In genomic region chr17:78329263-78330059, GRCh38 we compare ENCODE assay signal across 8 cellular contexts. TPM values are rescaled to one million over a fixed set of nuclear protein-coding genes. Genes with fewer than 3 reads are reported as not detected.
DNase-seq lines count a peak whose midpoint lies in the region; ATAC-seq and TF ChIP-seq lines count a peak whose summit lies in the region.

No MANE protein-coding gene starts in this region.

- H3K27ac ChIP-seq in BLaER1 treated with 17β-estradiol and CSF1 and Interleukin-3, amounts not matched to agents 10 nM and 100 nM = peak overlapping the region in 9 of 11 experiments; percentile 32 to 78 (median 59); a peak in 17 of 22 replicates
- H3K27ac ChIP-seq in mesendoderm (ENCODE audit: low read depth, low read length) = no peak overlapping the region

- no peak overlapping the region for H2BK5ac ChIP-seq in mesendoderm (ENCODE audit: low read length)

- DNase-seq in HT-29 (ENCODE audit: low spot score) (peak; percentile 22), mesendoderm (no peak), NCI-H1694 treated with DMSO at 0.1 percent for 48 hours (lab: John Stamatoyannopoulos, UW) (no peak), LoVo (ENCODE audit: low spot score) (no peak), GM10248 (ENCODE audit: extremely low spot score) (no peak), medulla oblongata (ENCODE audit: extremely low spot score) (no peak)
- no peak for DNase-seq in activated naive CD4-positive, alpha-beta T cell treated with anti-CD3 and anti-CD28 coated beads, Interleukin-2, amount 50 U/mL, for 72 hours (ENCODE audit: low spot score in 2 of 2)

- H3K4ac ChIP-seq in mesendoderm (ENCODE audit: low read depth, low read length) = no peak overlapping the region

- no peak overlapping the region for H2BK15ac ChIP-seq in mesendoderm (replicated peaks; ENCODE audit: low read depth)

- ATAC-seq in activated naive CD4-positive, alpha-beta T cell treated with anti-CD3 and anti-CD28 coated beads, Interleukin-2, amount 50 U/mL, for 72 hours = peak in 1 of 2 donors; percentile 64

- no peaks in the 10 kb centered on the region for H3K9me3 ChIP-seq in BLaER1 treated with 17β-estradiol and CSF1 and Interleukin-3, amounts not matched to agents 10 nM and 100 nM (replicated peaks in 1 of 11)

- H4K5ac ChIP-seq in mesendoderm (ENCODE audit: low read length) = no peak overlapping the region

- no peaks in the 10 kb centered on the region for H3K36me3 Mint-ChIP-seq in activated naive CD4-positive, alpha-beta T cell treated with anti-CD3 and anti-CD28 coated beads, Interleukin-2, amount 50 U/mL, for 72 hours

- WGBS in mesendoderm (ENCODE audit: extremely low coverage, insufficient coverage, low lambda C conversion rate) = no CpG with 5 or more reads among the region's 16 CpGs

- no peak overlapping the region for H3K56ac ChIP-seq in mesendoderm (ENCODE audit: low read length)

- no peak overlapping the region for H4K8ac ChIP-seq in mesendoderm (ENCODE audit: low read depth, low read length)

- H4K20me1 ChIP-seq in BLaER1 treated with 17β-estradiol and CSF1 and Interleukin-3, amounts not matched to agents 10 nM and 100 nM = no peaks in the 10 kb centered on the region

- no peak for TF ChIP-seq CTCF in GM10248 (IDR thresholded peaks at IDR 0.05; ENCODE audit: control extremely low read depth, extremely low read depth, low read depth, missing control alignments)

- no peak overlapping the region for H2AK5ac ChIP-seq in mesendoderm (ENCODE audit: low read length)

- H2BK120ac ChIP-seq in mesendoderm (ENCODE audit: low read depth, low read length) = no peak overlapping the region

- H3K27ac Mint-ChIP-seq in activated naive CD4-positive, alpha-beta T cell treated with anti-CD3 and anti-CD28 coated beads, Interleukin-2, amount 50 U/mL, for 72 hours = peak overlapping the region; percentile 22 to 57

- H3K27me3 ChIP-seq in BLaER1 treated with 17β-estradiol and CSF1 and Interleukin-3, amounts not matched to agents 10 nM and 100 nM = no peaks in the 10 kb centered on the region
- H3K27me3 ChIP-seq in mesendoderm (ENCODE audit: insufficient read depth, low read length, poor library complexity) = no peaks in the 10 kb centered on the region

- peaks cover 40 to 96% (median 73%) of the 10 kb centered on the region in 10 experiments for H3K4me1 ChIP-seq in BLaER1 treated with 17β-estradiol and CSF1 and Interleukin-3, amounts not matched to agents 10 nM and 100 nM
- peaks cover 7% of the 10 kb centered on the region for H3K4me1 ChIP-seq in mesendoderm (ENCODE audit: control insufficient read depth, low read depth, low read length)

- H3K79me2 ChIP-seq in mesendoderm (ENCODE audit: control insufficient read depth, insufficient read depth, low read length) = no peaks in the 10 kb centered on the region

- no peaks in the 10 kb centered on the region for H3K9me3 Mint-ChIP-seq in activated naive CD4-positive, alpha-beta T cell treated with anti-CD3 and anti-CD28 coated beads, Interleukin-2, amount 50 U/mL, for 72 hours

- no peak overlapping the region for H3K18ac ChIP-seq in mesendoderm (ENCODE audit: low read length)

- H3K9ac ChIP-seq in BLaER1 treated with 17β-estradiol and CSF1 and Interleukin-3, amounts not matched to agents 10 nM and 100 nM = peak overlapping the region in 10 of 11 experiments; percentile 7 to 66 (median 44); a peak in 14 of 22 replicates
- no peak overlapping the region for H3K9ac ChIP-seq in mesendoderm (ENCODE audit: low read length)

- peak overlapping the region; percentile 3 for H3K23ac ChIP-seq in mesendoderm (ENCODE audit: low read length)

- H3K36me3 ChIP-seq in BLaER1 treated with 17β-estradiol and CSF1 and Interleukin-3, amounts not matched to agents 10 nM and 100 nM = no peaks in the 10 kb centered on the region
- H3K36me3 ChIP-seq in mesendoderm (ENCODE audit: control insufficient read depth, insufficient read depth, low read length) = no peaks in the 10 kb centered on the region

- CTCF ChIA-PET in GM10248 (lab: Yijun Ruan, JAX) = interaction anchor here (1.0 to 2.3 kb wide), 3 partner anchors 9 to 31 kb away, joined by 3 to 5 read pairs (median 5); partner anchors contain the start of gene SOCS3

- peak overlapping the region; percentile 67 to 96 (median 84) for H3K4me2 ChIP-seq in BLaER1 treated with 17β-estradiol and CSF1 and Interleukin-3, amounts not matched to agents 10 nM and 100 nM
- H3K4me2 ChIP-seq in mesendoderm (ENCODE audit: low read length) = no peak overlapping the region

- H3K4me3 ChIP-seq in BLaER1 treated with 17β-estradiol and CSF1 and Interleukin-3, amounts not matched to agents 10 nM and 100 nM = no peak overlapping the region; a peak in 1 of 20 replicates
- no peak overlapping the region for H3K4me3 ChIP-seq in mesendoderm (ENCODE audit: low read length)

- H3K79me1 ChIP-seq in mesendoderm (ENCODE audit: low read length) = no peaks in the 10 kb centered on the region

- POLR2A ChIA-PET in GM10248 (lab: Yijun Ruan, JAX) = no interaction called here

RNA-seq across cellular contexts. Expression of gene SOCS3, which starts 30.4 kb away (rescaled TPM):
- 0.18 and 0.79 TPM in 2 replicates for total RNA-seq in HT-29 (2014; rRNA removed; shearing (Covaris generic))
- total RNA-seq in activated naive CD4-positive, alpha-beta T cell treated with anti-CD3 and anti-CD28 coated beads, Interleukin-2, amount 50 U/mL, for 72 hours = 100 to 1,000 TPM; 179 to 182 TPM
- 11.2 TPM for polyA plus RNA-seq in mesendoderm (2013, experiment 1 of 2)
- polyA plus RNA-seq in mesendoderm (2013, experiment 2 of 2) = 11.0 TPM

RNA-seq across cellular contexts. Expression of gene PGS1, which starts 49.0 kb away (rescaled TPM):
- total RNA-seq in HT-29 (2014; rRNA removed; shearing (Covaris generic)) = 23.0 and 30.7 TPM in 2 replicates
- total RNA-seq in activated naive CD4-positive, alpha-beta T cell treated with anti-CD3 and anti-CD28 coated beads, Interleukin-2, amount 50 U/mL, for 72 hours = 100 to 1,000 TPM in 1 of 2 donors, 10 to 100 TPM in 1; 63.5 to 122 TPM
- 24.0 TPM for polyA plus RNA-seq in mesendoderm (2013, experiment 1 of 2)
- polyA plus RNA-seq in mesendoderm (2013, experiment 2 of 2) = 23.5 TPM

Comparison
In these comparisons a context has a peak if more than half of its experiments do, and no peak if none do; other contexts are left out.
1. RNA of gene SOCS3, which starts 30.4 kb away (total RNA-seq): 179 to 182 TPM in activated naive CD4-positive, alpha-beta T cell treated with anti-CD3 and anti-CD28 coated beads, Interleukin-2, amount 50 U/mL, for 72 hours; 0.18 to 0.79 TPM in HT-29; every median in the first group is over 100 times any median in the second.